22 cellular contexts compared by ENCODE assay signal in the genomic region with DNA sequence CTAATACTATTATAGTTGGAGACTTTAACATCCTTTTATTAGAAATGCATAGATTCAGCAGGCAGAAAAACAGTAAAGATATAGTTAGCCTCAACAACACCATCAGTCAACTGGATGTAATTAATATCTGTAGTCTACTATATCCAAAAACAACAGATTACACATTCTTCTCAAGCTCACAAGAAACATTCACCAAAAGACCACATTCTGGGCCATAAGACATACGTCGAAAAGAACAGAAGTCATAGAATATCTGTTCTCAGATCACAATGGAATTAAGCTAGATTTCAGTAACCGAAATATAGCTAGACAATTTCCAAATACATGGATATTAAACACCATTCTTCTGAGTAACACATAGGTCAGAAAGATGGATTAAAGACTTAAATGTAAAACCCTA.
DNase-seq lines count a peak whose midpoint lies in the region; FAIRE-seq and TF ChIP-seq lines count a peak whose summit lies in the region.
"Had no signal": no experiment of that assay in that cellular context is flagged by ENCODE, and none has a peak within 500 bp of the region (broad histone marks: within the 10 kb centered on the region; RNA-seq: fewer than 3 reads in every experiment).

No MANE protein-coding gene starts in this region.

- H3K4me1 ChIP-seq in astrocyte (ENCODE audit: insufficient read depth, low read length) = no peaks in the 10 kb centered on the region
- no peaks in the 10 kb centered on the region for H3K4me1 ChIP-seq in osteoblast (ENCODE audit: insufficient read depth, low read length)
- H3K4me1 ChIP-seq in smooth muscle cell (ENCODE audit: low read depth) = no peaks in the 10 kb centered on the region
- H3K4me1 ChIP-seq: A549, BE2C, BLaER1, Caco-2 had no signal

- H3K9me3 ChIP-seq in astrocyte (ENCODE audit: insufficient read depth, low read depth, low read length) (no peaks in the 10 kb centered on the region), osteoblast (ENCODE audit: low read depth, low read length) (no peaks in the 10 kb centered on the region), smooth muscle cell (replicated peaks; ENCODE audit: low read depth) (no peaks in the 10 kb centered on the region)
- H3K9me3 ChIP-seq: A549, BE2C, BLaER1, Caco-2 had no signal

- H3K27ac ChIP-seq in astrocyte (ENCODE audit: low read depth, low read length) (no peak overlapping the region), osteoblast (ENCODE audit: low read depth, low read length) (no peak overlapping the region), smooth muscle cell (ENCODE audit: low read depth) (peak overlapping the region; percentile 42)
- H3K27ac ChIP-seq: 22Rv1, A549, BLaER1 had no signal

- H3K4me2 ChIP-seq in astrocyte (ENCODE audit: low read length) = no peak overlapping the region
- H3K4me2 ChIP-seq in osteoblast (ENCODE audit: insufficient read depth, low read length) = no peak overlapping the region
- H3K4me2 ChIP-seq in smooth muscle cell = no peak overlapping the region
- H3K4me2 ChIP-seq: A549, BLaER1 had no signal

- H3K79me2 ChIP-seq in astrocyte (ENCODE audit: insufficient read depth, low read length) = no peaks in the 10 kb centered on the region
- H3K79me2 ChIP-seq in osteoblast (ENCODE audit: insufficient read depth, low read length) = no peaks in the 10 kb centered on the region
- H3K79me2 ChIP-seq in smooth muscle cell (ENCODE audit: low read depth) = no peaks in the 10 kb centered on the region

- H3K36me3 ChIP-seq in astrocyte (ENCODE audit: insufficient read depth, low read length) (no peaks in the 10 kb centered on the region), osteoblast (ENCODE audit: insufficient read depth, low read length) (no peaks in the 10 kb centered on the region), smooth muscle cell (ENCODE audit: low read depth) (no peaks in the 10 kb centered on the region)
- H3K36me3 ChIP-seq: BE2C, BLaER1 had no signal

- peaks cover 8% of the 10 kb centered on the region for H3K4me1 Mint-ChIP-seq in astrocyte (ENCODE audit: low read depth, unreplicated experiment)
- H3K4me1 Mint-ChIP-seq: CD14-positive monocyte; CD4-positive, alpha-beta memory T cell; CD4-positive, CD25-positive, alpha-beta regulatory T cell; CD8-positive, alpha-beta memory T cell had no signal

- H3K9me3 Mint-ChIP-seq in astrocyte (ENCODE audit: unreplicated experiment) = peaks cover 10% of the 10 kb centered on the region

- no peaks in the 10 kb centered on the region for H3K27me3 Mint-ChIP-seq in astrocyte (ENCODE audit: low read depth, unreplicated experiment)
- H3K27me3 Mint-ChIP-seq: CD4-positive, CD25-positive, alpha-beta regulatory T cell; CD8-positive, alpha-beta memory T cell had no signal

- no peaks in the 10 kb centered on the region for H3F3A ChIP-seq in smooth muscle cell (ENCODE audit: low read depth)

- no peak overlapping the region for H3K4me3 Mint-ChIP-seq in astrocyte (ENCODE audit: unreplicated experiment)
- H3K4me3 Mint-ChIP-seq: CD14-positive monocyte; CD4-positive, alpha-beta memory T cell; CD8-positive, alpha-beta memory T cell had no signal

- H2AFZ ChIP-seq in astrocyte (ENCODE audit: low read depth, low read length) (no peak overlapping the region), osteoblast (ENCODE audit: low read length) (no peak overlapping the region), smooth muscle cell (ENCODE audit: low read depth) (no peak overlapping the region)

- no peak for FAIRE-seq in astrocyte (lab: Jason Lieb, UNC)
- FAIRE-seq: A549, D721Med, GM12878, GM12892, GM18507 had no signal

- 72% methylated on average over 3 of the region's 3 CpGs for WGBS in smooth muscle cell (ENCODE audit: low lambda C conversion rate)

- TF ChIP-seq CTCF in astrocyte (IDR thresholded peaks at IDR 0.05; ENCODE audit: insufficient read depth, low read depth, low read length) = no peak
- no peak for TF ChIP-seq CTCF in osteoblast (IDR thresholded peaks at IDR 0.05; ENCODE audit: extremely low read depth, low read depth, low read length)
- TF ChIP-seq CTCF in smooth muscle cell (IDR thresholded peaks at IDR 0.05; ENCODE audit: borderline replicate concordance, insufficient read depth, poor library complexity, severe bottlenecking) = no peak

- in situ Hi-C loops in G401 (cut with HindIII; ENCODE audit: low sequenced_read_pairs) = no loop called here

- H4K20me1 ChIP-seq in astrocyte (ENCODE audit: insufficient read depth, low read length) = no peaks in the 10 kb centered on the region
- no peaks in the 10 kb centered on the region for H4K20me1 ChIP-seq in osteoblast (ENCODE audit: insufficient read depth, low read length)
- no peaks in the 10 kb centered on the region for H4K20me1 ChIP-seq in smooth muscle cell (ENCODE audit: low read depth)
- H4K20me1 ChIP-seq: BLaER1 had no signal

- H3K9ac ChIP-seq in astrocyte (ENCODE audit: low read length) (no peak overlapping the region), smooth muscle cell (ENCODE audit: low read depth) (no peak overlapping the region)
- H3K9ac ChIP-seq: BLaER1 had no signal

- H3K4me3 ChIP-seq in astrocyte (ENCODE audit: insufficient read depth, low read depth, low read length) (no peak overlapping the region), osteoblast (ENCODE audit: insufficient read depth, low read length) (no peak overlapping the region), smooth muscle cell (no peak overlapping the region)
- H3K4me3 ChIP-seq: A549, BLaER1, GM12878 had no signal

- no peak overlapping the region for H3K27ac Mint-ChIP-seq in astrocyte (ENCODE audit: unreplicated experiment)
- H3K27ac Mint-ChIP-seq: CD14-positive monocyte; CD4-positive, alpha-beta memory T cell; CD4-positive, CD25-positive, alpha-beta regulatory T cell; CD8-positive, alpha-beta memory T cell had no signal

- peak; percentile 65 for DNase-seq in astrocyte (ENCODE audit: low read depth)
- peak; percentile 36 for DNase-seq in osteoblast (ENCODE audit: insufficient read length, low spot score, missing footprints)
- DNase-seq in smooth muscle cell (lab: John Stamatoyannopoulos, UW; ENCODE audit: unreplicated experiment) = no peak
- DNase-seq in AG08395 (ENCODE audit: low spot score) = no peak
- DNase-seq in G401 (ENCODE audit: low spot score) = no peak
- DNase-seq: BE2C; C1 segment of cervical spinal cord; Caco-2; Calu3; CD4-positive, alpha-beta memory T cell; CD4-positive, CD25-positive, alpha-beta regulatory T cell; CD8-positive, alpha-beta memory T cell; DMS79 treated with DMSO at 0.1 percent for 48 hours; GDM1 had no signal

- H3K36me3 Mint-ChIP-seq in astrocyte (ENCODE audit: low read depth, unreplicated experiment) = no peaks in the 10 kb centered on the region
- H3K36me3 Mint-ChIP-seq: CD14-positive monocyte; CD4-positive, alpha-beta memory T cell; CD4-positive, CD25-positive, alpha-beta regulatory T cell had no signal

- no peaks in the 10 kb centered on the region for H3K27me3 ChIP-seq in astrocyte (ENCODE audit: insufficient read depth, low read length)
- H3K27me3 ChIP-seq in osteoblast (ENCODE audit: insufficient read depth, low read length) = peaks cover 3% of the 10 kb centered on the region
- H3K27me3 ChIP-seq in smooth muscle cell (ENCODE audit: low read depth) = no peaks in the 10 kb centered on the region
- H3K27me3 ChIP-seq: BE2C, BLaER1 had no signal

Comparison
In these comparisons a context has a peak if more than half of its experiments do, and no peak if none do; other contexts are left out.
1. DNase-seq: peak in astrocyte (single experiment) and osteoblast (single experiment); none in smooth muscle cell (single experiment), AG08395 (single experiment) and G401 (single experiment).